8 cellular contexts compared by ENCODE assay signal in genomic region chr18:2641638-2642037, GRCh38. TPM values are rescaled to one million over a fixed set of nuclear protein-coding genes. Genes with fewer than 3 reads are reported as not detected.
DNase-seq lines count a peak whose midpoint lies in the region; ATAC-seq and TF ChIP-seq lines count a peak whose summit lies in the region.

No MANE protein-coding gene starts in this region.

- H3K27ac Mint-ChIP-seq in activated naive CD4-positive, alpha-beta T cell treated with anti-CD3 and anti-CD28 coated beads, Interleukin-2, amount 50 U/mL, for 72 hours: peak overlapping the region in 1 of 2 donors; percentile 96

- ATAC-seq in GM19463 (IDR thresholded peaks at IDR 0.05; ENCODE audit: unreplicated experiment) (peak; percentile 74), HG03460 (IDR thresholded peaks at IDR 0.05; ENCODE audit: unreplicated experiment) (peak; percentile 71)
- peak; percentile 55 to 79 for ATAC-seq in activated naive CD4-positive, alpha-beta T cell treated with anti-CD3 and anti-CD28 coated beads, Interleukin-2, amount 50 U/mL, for 72 hours

- POLR2A ChIA-PET in GM10248 (lab: Yijun Ruan, JAX): no interaction called here

- H3K36me3 Mint-ChIP-seq in activated naive CD4-positive, alpha-beta T cell treated with anti-CD3 and anti-CD28 coated beads, Interleukin-2, amount 50 U/mL, for 72 hours: peaks cover 0 to 20% of the 10 kb centered on the region in 2 donors

- intact Hi-C loops in posterior cingulate gyrus (cut with DNase I): no loop called here

- H3K9me3 Mint-ChIP-seq in activated naive CD4-positive, alpha-beta T cell treated with anti-CD3 and anti-CD28 coated beads, Interleukin-2, amount 50 U/mL, for 72 hours: peaks cover 0 to 5% of the 10 kb centered on the region in 2 donors

- peak; percentile 72 for DNase-seq in GM10248 (ENCODE audit: extremely low spot score)
- DNase-seq in activated naive CD4-positive, alpha-beta T cell treated with anti-CD3 and anti-CD28 coated beads, Interleukin-2, amount 50 U/mL, for 72 hours (ENCODE audit: low spot score in 2 of 2): no peak
- DNase-seq in renal cortical epithelial cell (ENCODE audit: low read depth): peak; percentile 11
- DNase-seq in NCI-H2107 (lab: John Stamatoyannopoulos, UW): no peak
- no peak for DNase-seq in posterior cingulate gyrus
- DNase-seq in NCI-H128 (lab: John Stamatoyannopoulos, UW; ENCODE audit: unreplicated experiment): no peak

- no peak for TF ChIP-seq CTCF in GM10248 (IDR thresholded peaks at IDR 0.05; ENCODE audit: control extremely low read depth, extremely low read depth, low read depth, missing control alignments)

- CTCF ChIA-PET in GM10248 (lab: Yijun Ruan, JAX): interaction anchor here (0.9 to 2.2 kb wide), 3 partner anchors 9 to 135 kb away, joined by 3 to 11 read pairs (median 8); no protein-coding TSS in a partner anchor

RNA-seq across cellular contexts. Expression of gene SMCHD1, which starts 13.9 kb away (rescaled TPM):
- 100 to 1,000 TPM; 112 to 136 TPM for total RNA-seq in activated naive CD4-positive, alpha-beta T cell treated with anti-CD3 and anti-CD28 coated beads, Interleukin-2, amount 50 U/mL, for 72 hours
- total RNA-seq in renal cortical epithelial cell: 43.1 and 52.7 TPM in 2 replicates

Comparison
In these comparisons a context has a peak if more than half of its experiments do, and no peak if none do; other contexts are left out.
1. DNase-seq: peak in GM10248 (single experiment) and renal cortical epithelial cell (single experiment); none in activated naive CD4-positive, alpha-beta T cell treated with anti-CD3 and anti-CD28 coated beads, Interleukin-2, amount 50 U/mL, for 72 hours (0 of 2), NCI-H2107 (single experiment), posterior cingulate gyrus (0 of 10) and NCI-H128 (single experiment).
2. Peak in every context shown above with its lines, with median percentiles within 50 percentile points of each other: ATAC-seq.